Comparison of ENCODE assay signal across 36 cellular contexts in genomic region chr2:86311879-86312278, GRCh38. TPM values are rescaled to one million over a fixed set of nuclear protein-coding genes. Genes with fewer than 3 reads are reported as not detected.
"Had no signal": no experiment of that assay in that cellular context is flagged by ENCODE, and none has a peak within 500 bp of the region (broad histone marks: within the 10 kb centered on the region; RNA-seq: fewer than 3 reads in every experiment).

No MANE protein-coding gene starts in this region.

- ATAC-seq: activated CD4-positive, alpha-beta T cell treated with anti-CD3 and anti-CD28 coated beads for 36 hours; activated CD4-positive, CD25-positive, alpha-beta regulatory T cell treated with anti-CD3 and anti-CD28 coated beads, Interleukin-2, amount 50 U/mL, for 24 hours; activated CD8-positive, alpha-beta memory T cell treated with anti-CD3 and anti-CD28 coated beads, Interleukin-2, amount 10 ng/mL, durations not matched to agents 7 days and 5 days; activated CD8-positive, alpha-beta T cell treated with anti-CD3 and anti-CD28 coated beads, Interleukin-2, amount 10 ng/mL, durations not matched to agents 7 days and 5 days; activated naive CD8-positive, alpha-beta T cell treated with anti-CD3 and anti-CD28 coated beads, Interleukin-2, amount 50 U/mL, for 24 hours; WTC11 had no signal

- H3K36me3 ChIP-seq: ascending aorta, cardiac muscle cell, WERI-Rb-1 had no signal

- H3K27ac Mint-ChIP-seq: activated CD4-positive, alpha-beta memory T cell treated with anti-CD3 and anti-CD28 coated beads, Interleukin-2, amount 10 ng/mL, durations not matched to agents 7 days and 5 days; activated CD4-positive, alpha-beta T cell treated with anti-CD3 and anti-CD28 coated beads for 36 hours; activated CD4-positive, alpha-beta T cell treated with anti-CD3 and anti-CD28 coated beads, Interleukin-2, amount 10 ng/mL, durations not matched to agents 7 days and 5 days; activated CD8-positive, alpha-beta memory T cell treated with anti-CD3 and anti-CD28 coated beads, Interleukin-2, amount 10 ng/mL, durations not matched to agents 7 days and 5 days; activated CD8-positive, alpha-beta T cell treated with anti-CD3 and anti-CD28 coated beads, Interleukin-2, amount 10 ng/mL, durations not matched to agents 7 days and 5 days; activated naive CD4-positive, alpha-beta T cell treated with anti-CD3 and anti-CD28 coated beads, Interleukin-2, amount 10 ng/mL, durations not matched to agents 7 days and 5 days; activated naive CD4-positive, alpha-beta T cell treated with anti-CD3 and anti-CD28 coated beads, Interleukin-2, amount 50 U/mL, for 24 hours; activated naive CD8-positive, alpha-beta T cell; activated naive CD8-positive, alpha-beta T cell treated with anti-CD3 and anti-CD28 coated beads, Interleukin-2, amount 10 ng/mL, durations not matched to agents 7 days and 5 days; activated naive CD8-positive, alpha-beta T cell treated with anti-CD3 and anti-CD28 coated beads, Interleukin-2, amount 50 U/mL, for 24 hours; activated T-cell treated with anti-CD3 and anti-CD28 coated beads, Interleukin-2, amount 50 U/mL, for 24 hours; activated T-helper 2 cell treated with anti-CD3 and anti-CD28 coated beads, Interferon-gamma antibody, Interleukin-2, Interleukin-4, amounts not matched to agents 10 μg/mL and 5 μg/mL and 100 μg/mL, durations not matched to agents 14 hours and 24 hours and 36 hours; brain; T-helper 1 cell treated with Interleukin-12 subunit alpha and Interleukin-12 subunit beta and Interleukin-4 antibody, amounts not matched to agents 30 μg/mL and 1 μg/mL, for 36 hours; T-helper 2 cell treated with Interferon-gamma antibody and Interleukin-4, amounts not matched to agents 5 μg/mL and 100 μg/mL, for 36 hours; WTC11 had no signal

- H3K36me3 Mint-ChIP-seq: activated CD8-positive, alpha-beta memory T cell treated with anti-CD3 and anti-CD28 coated beads, Interleukin-2, amount 10 ng/mL, durations not matched to agents 7 days and 5 days; activated naive CD4-positive, alpha-beta T cell treated with anti-CD3 and anti-CD28 coated beads, Interleukin-2, amount 10 ng/mL, durations not matched to agents 7 days and 5 days; activated naive CD4-positive, alpha-beta T cell treated with anti-CD3 and anti-CD28 coated beads, Interleukin-2, amount 50 U/mL, for 24 hours; activated naive CD8-positive, alpha-beta T cell; activated naive CD8-positive, alpha-beta T cell treated with anti-CD3 and anti-CD28 coated beads, Interleukin-2, amount 10 ng/mL, durations not matched to agents 7 days and 5 days; WTC11 had no signal

- H3K4me3 ChIP-seq: ascending aorta, cardiac muscle cell had no signal

- H3K9me3 Mint-ChIP-seq: activated CD4-positive, alpha-beta memory T cell treated with anti-CD3 and anti-CD28 coated beads, Interleukin-2, amount 10 ng/mL, durations not matched to agents 7 days and 5 days; activated CD4-positive, alpha-beta T cell treated with anti-CD3 and anti-CD28 coated beads, Interleukin-2, amount 10 ng/mL, durations not matched to agents 7 days and 5 days; activated naive CD4-positive, alpha-beta T cell treated with anti-CD3 and anti-CD28 coated beads, Interleukin-2, amount 10 ng/mL, durations not matched to agents 7 days and 5 days; activated naive CD4-positive, alpha-beta T cell treated with anti-CD3 and anti-CD28 coated beads, Interleukin-2, amount 50 U/mL, for 24 hours; activated naive CD8-positive, alpha-beta T cell treated with anti-CD3 and anti-CD28 coated beads, Interleukin-2, amount 10 ng/mL, durations not matched to agents 7 days and 5 days; activated naive CD8-positive, alpha-beta T cell treated with anti-CD3 and anti-CD28 coated beads, Interleukin-2, amount 50 U/mL, for 24 hours; activated T-cell treated with anti-CD3 and anti-CD28 coated beads, Interleukin-2, amount 50 U/mL, for 24 hours; activated T-helper 2 cell treated with anti-CD3 and anti-CD28 coated beads, Interferon-gamma antibody, Interleukin-2, Interleukin-4, amounts not matched to agents 10 μg/mL and 5 μg/mL and 100 μg/mL, durations not matched to agents 14 hours and 24 hours and 36 hours; T-helper 1 cell treated with Interleukin-12 subunit alpha and Interleukin-12 subunit beta and Interleukin-4 antibody, amounts not matched to agents 30 μg/mL and 1 μg/mL, for 36 hours; T-helper 2 cell treated with Interferon-gamma antibody and Interleukin-4, amounts not matched to agents 5 μg/mL and 100 μg/mL, for 36 hours; WTC11 had no signal

- H3K4me1 ChIP-seq: ascending aorta had no signal

- H3K27ac ChIP-seq: ascending aorta, cardiac muscle cell, WERI-Rb-1 had no signal

- DNase-seq: activated CD4-positive, alpha-beta memory T cell treated with anti-CD3 and anti-CD28 coated beads, Interleukin-2, amount 10 ng/mL, durations not matched to agents 7 days and 5 days; activated CD4-positive, alpha-beta T cell treated with anti-CD3 and anti-CD28 coated beads for 1 hour; activated CD4-positive, alpha-beta T cell treated with anti-CD3 and anti-CD28 coated beads for 36 hours; activated CD4-positive, alpha-beta T cell treated with anti-CD3 and anti-CD28 coated beads for 48 hours; activated CD4-positive, alpha-beta T cell treated with anti-CD3 and anti-CD28 coated beads, Interleukin-2, amount 10 ng/mL, durations not matched to agents 7 days and 5 days; activated CD4-positive, alpha-beta T cell treated with anti-CD3 and anti-CD28 coated beads, Interleukin-2, amount 50 U/mL, for 48 hours; activated CD4-positive, CD25-positive, alpha-beta regulatory T cell; activated CD8-positive, alpha-beta memory T cell treated with anti-CD3 and anti-CD28 coated beads, Interleukin-2, amount 10 ng/mL, durations not matched to agents 7 days and 5 days; activated CD8-positive, alpha-beta memory T cell treated with anti-CD3 and anti-CD28 coated beads, Interleukin-2, amount 50 U/mL, for 48 hours; activated CD8-positive, alpha-beta T cell treated with anti-CD3 and anti-CD28 coated beads, Interleukin-2, amount 10 ng/mL, durations not matched to agents 7 days and 5 days; activated effector memory CD4-positive, alpha-beta T cell treated with Interleukin-2 at 50 U/mL for 16 hours; activated gamma-delta T cell; activated naive CD4-positive, alpha-beta T cell treated with anti-CD3 and anti-CD28 coated beads, Interleukin-2, amount 10 ng/mL, durations not matched to agents 7 days and 5 days; activated naive CD4-positive, alpha-beta T cell treated with Interleukin-2 at 50 U/mL for 16 hours; activated naive CD8-positive, alpha-beta T cell treated with anti-CD3 and anti-CD28 coated beads, Interleukin-2, amount 10 ng/mL, durations not matched to agents 7 days and 5 days; activated naive CD8-positive, alpha-beta T cell treated with anti-CD3 and anti-CD28 coated beads, Interleukin-2, amount 50 U/mL, for 24 hours; activated T-cell treated with anti-CD3 and anti-CD28 coated beads, Interleukin-2, amount 50 U/mL, for 24 hours; activated T-cell treated with anti-CD3 and anti-CD28 coated beads, Interleukin-2, amount 50 U/mL, for 48 hours; amygdala; anterior cingulate cortex; central memory CD4-positive, alpha-beta T cell; SW 1271; T-helper 1 cell; T-helper 2 cell; T-helper 9 cell; WERI-Rb-1 had no signal

- H3K27me3 ChIP-seq: ascending aorta, cardiac muscle cell had no signal

- H3K27me3 Mint-ChIP-seq: activated CD4-positive, alpha-beta T cell treated with anti-CD3 and anti-CD28 coated beads for 36 hours; activated CD4-positive, alpha-beta T cell treated with anti-CD3 and anti-CD28 coated beads, Interleukin-2, amount 10 ng/mL, durations not matched to agents 7 days and 5 days; activated naive CD4-positive, alpha-beta T cell treated with anti-CD3 and anti-CD28 coated beads, Interleukin-2, amount 50 U/mL, for 24 hours; activated naive CD8-positive, alpha-beta T cell; activated naive CD8-positive, alpha-beta T cell treated with anti-CD3 and anti-CD28 coated beads, Interleukin-2, amount 50 U/mL, for 24 hours; activated T-cell treated with anti-CD3 and anti-CD28 coated beads, Interleukin-2, amount 50 U/mL, for 24 hours had no signal

- H3K4me3 Mint-ChIP-seq: activated CD4-positive, alpha-beta memory T cell treated with anti-CD3 and anti-CD28 coated beads, Interleukin-2, amount 10 ng/mL, durations not matched to agents 7 days and 5 days; activated CD4-positive, alpha-beta T cell treated with anti-CD3 and anti-CD28 coated beads for 36 hours; activated CD4-positive, alpha-beta T cell treated with anti-CD3 and anti-CD28 coated beads, Interleukin-2, amount 10 ng/mL, durations not matched to agents 7 days and 5 days; activated CD8-positive, alpha-beta memory T cell treated with anti-CD3 and anti-CD28 coated beads, Interleukin-2, amount 10 ng/mL, durations not matched to agents 7 days and 5 days; activated CD8-positive, alpha-beta T cell treated with anti-CD3 and anti-CD28 coated beads, Interleukin-2, amount 10 ng/mL, durations not matched to agents 7 days and 5 days; activated naive CD4-positive, alpha-beta T cell treated with anti-CD3 and anti-CD28 coated beads, Interleukin-2, amount 10 ng/mL, durations not matched to agents 7 days and 5 days; activated naive CD4-positive, alpha-beta T cell treated with anti-CD3 and anti-CD28 coated beads, Interleukin-2, amount 50 U/mL, for 24 hours; activated naive CD8-positive, alpha-beta T cell; activated naive CD8-positive, alpha-beta T cell treated with anti-CD3 and anti-CD28 coated beads, Interleukin-2, amount 10 ng/mL, durations not matched to agents 7 days and 5 days; activated naive CD8-positive, alpha-beta T cell treated with anti-CD3 and anti-CD28 coated beads, Interleukin-2, amount 50 U/mL, for 24 hours; activated T-cell treated with anti-CD3 and anti-CD28 coated beads, Interleukin-2, amount 50 U/mL, for 24 hours; brain; T-helper 1 cell treated with Interleukin-12 subunit alpha and Interleukin-12 subunit beta and Interleukin-4 antibody, amounts not matched to agents 30 μg/mL and 1 μg/mL, for 36 hours; T-helper 2 cell treated with Interferon-gamma antibody and Interleukin-4, amounts not matched to agents 5 μg/mL and 100 μg/mL, for 36 hours; WTC11 had no signal

- H3K4me1 Mint-ChIP-seq: activated CD4-positive, alpha-beta memory T cell treated with anti-CD3 and anti-CD28 coated beads, Interleukin-2, amount 10 ng/mL, durations not matched to agents 7 days and 5 days; activated CD4-positive, alpha-beta T cell treated with anti-CD3 and anti-CD28 coated beads for 36 hours; activated CD4-positive, alpha-beta T cell treated with anti-CD3 and anti-CD28 coated beads, Interleukin-2, amount 10 ng/mL, durations not matched to agents 7 days and 5 days; activated CD8-positive, alpha-beta memory T cell treated with anti-CD3 and anti-CD28 coated beads, Interleukin-2, amount 10 ng/mL, durations not matched to agents 7 days and 5 days; activated naive CD4-positive, alpha-beta T cell treated with anti-CD3 and anti-CD28 coated beads, Interleukin-2, amount 10 ng/mL, durations not matched to agents 7 days and 5 days; activated naive CD4-positive, alpha-beta T cell treated with anti-CD3 and anti-CD28 coated beads, Interleukin-2, amount 50 U/mL, for 24 hours; activated naive CD8-positive, alpha-beta T cell treated with anti-CD3 and anti-CD28 coated beads, Interleukin-2, amount 10 ng/mL, durations not matched to agents 7 days and 5 days; activated naive CD8-positive, alpha-beta T cell treated with anti-CD3 and anti-CD28 coated beads, Interleukin-2, amount 50 U/mL, for 24 hours; WTC11 had no signal

- H3K9me3 ChIP-seq: ascending aorta had no signal

RNA-seq across cellular contexts. Expression of gene REEP1, which starts 25.5 kb away (rescaled TPM):
- total RNA-seq: activated CD4-positive, alpha-beta memory T cell treated with anti-CD3 and anti-CD28 coated beads, Interleukin-2, amount 10 ng/mL, durations not matched to agents 7 days and 5 days had no signal
